Comparison of ENCODE assay signal across 1 cellular context in genomic region chr14:52729585-52729924, GRCh38.
TF ChIP-seq lines count a peak whose summit lies in the region.

No MANE protein-coding gene starts in this region.

TF ChIP-seq in HCT116, 20 proteins besides CTCF, POLR2A, EP300 and RAD21 (continued from another document):
- TF ChIP-seq ZBTB33 (IDR thresholded peaks at IDR 0.05; ENCODE audit: extremely low read depth, insufficient replicate concordance, low read length): no peak
- no peak for TF ChIP-seq EZH2 (IDR thresholded peaks at IDR 0.05)
- TF ChIP-seq SRF (IDR thresholded peaks at IDR 0.05; ENCODE audit: low read depth): no peak
- no peak for TF ChIP-seq JUND (IDR thresholded peaks at IDR 0.05)
- no peak for TF ChIP-seq EZH2phosphoT487 (IDR thresholded peaks at IDR 0.05; ENCODE audit: borderline replicate concordance)
- no peak for TF ChIP-seq SP1 (IDR thresholded peaks at IDR 0.05; ENCODE audit: low read depth)
- no peak for TF ChIP-seq TCF7L2 (IDR thresholded peaks at IDR 0.05; ENCODE audit: borderline replicate concordance, extremely low read depth, insufficient read depth, insufficient read length)
- TF ChIP-seq ATF3 (IDR thresholded peaks at IDR 0.05): no peak
- no peak for TF ChIP-seq REST (IDR thresholded peaks at IDR 0.05; ENCODE audit: low read depth)
- no peak for TF ChIP-seq ZFX (IDR thresholded peaks at IDR 0.05)
